Comparison of ENCODE assay signal across 1 cellular context in genomic region chr12:30990316-30990715, GRCh38.
TF ChIP-seq lines count a peak whose summit lies in the region.

No MANE protein-coding gene starts in this region.

TF ChIP-seq in H1, 55 proteins besides CTCF, POLR2A, EP300 and RAD21 (continued from another document):
- TF ChIP-seq ASH2L (IDR thresholded peaks at IDR 0.05; ENCODE audit: low read length) (no peak), EGR1 (IDR thresholded peaks at IDR 0.05; ENCODE audit: borderline replicate concordance, low read depth, low read length) (no peak)
